Comparison of ENCODE assay signal across 8 cellular contexts in the genomic region with DNA sequence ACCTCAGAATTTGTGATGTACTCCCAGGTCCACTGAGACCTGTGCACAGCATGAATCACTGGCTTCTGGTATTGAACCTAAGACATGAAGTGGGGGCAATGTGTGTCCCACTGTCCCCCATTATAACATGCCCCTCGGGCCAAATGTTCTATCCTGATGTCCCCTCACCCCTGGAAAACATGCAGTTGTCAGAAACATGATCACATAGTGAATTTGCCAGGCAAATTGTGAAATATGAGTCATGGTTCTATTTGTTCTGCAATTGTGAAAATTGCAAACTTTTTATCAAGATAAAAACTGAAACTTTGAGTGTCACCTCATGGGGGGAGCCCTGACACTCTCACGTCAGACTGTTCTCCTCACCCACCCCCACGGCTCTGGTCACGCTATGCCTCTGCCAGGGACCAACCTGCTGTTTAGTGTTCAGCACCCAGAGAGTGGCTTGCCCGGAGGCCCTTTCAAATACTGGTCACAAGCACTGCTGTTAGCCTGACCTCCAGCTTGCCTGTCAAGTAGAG.
DNase-seq lines count a peak whose midpoint lies in the region; ATAC-seq and TF ChIP-seq lines count a peak whose summit lies in the region.

No MANE protein-coding gene starts in this region.

- H3K9me3 Mint-ChIP-seq in activated naive CD4-positive, alpha-beta T cell treated with anti-CD3 and anti-CD28 coated beads, Interleukin-2, amount 50 U/mL, for 24 hours = no peaks in the 10 kb centered on the region

- peaks cover 38% of the 10 kb centered on the region for H3K4me1 Mint-ChIP-seq in activated naive CD4-positive, alpha-beta T cell treated with anti-CD3 and anti-CD28 coated beads, Interleukin-2, amount 50 U/mL, for 24 hours

- H3K27me3 Mint-ChIP-seq in activated naive CD4-positive, alpha-beta T cell treated with anti-CD3 and anti-CD28 coated beads, Interleukin-2, amount 50 U/mL, for 24 hours = no peaks in the 10 kb centered on the region

- no peak overlapping the region for H3K4me3 ChIP-seq in thyroid gland (replicated peaks in 1 of 3)

- H3K9me3 ChIP-seq in thyroid gland = no peaks in the 10 kb centered on the region

- H3K4me3 Mint-ChIP-seq in activated naive CD4-positive, alpha-beta T cell treated with anti-CD3 and anti-CD28 coated beads, Interleukin-2, amount 50 U/mL, for 24 hours = peak overlapping the region; percentile 49

- DNase-seq in HCEC 1CT (peak; percentile 47), NCI-H526 treated with DMSO at 0.1 percent for 48 hours (lab: John Stamatoyannopoulos, UW) (peak; percentile 78), thyroid gland (no peak), erythroblast (lab: John Stamatoyannopoulos, UW) (no peak), left ventricle myocardium superior (no peak)
- DNase-seq in stimulated activated CD4-positive, alpha-beta T cell treated with anti-CD3 and anti-CD28 coated beads, Interleukin-4, amount 100 ng/mL, for 48 hours (ENCODE audit: low read depth in 2 of 2) = peak; percentile 83 to 94

- intact Hi-C loops in thyroid gland (cut with DNase I) = loop anchor here (10.0 kb wide), 2 partner anchors 286 to 1236 kb away; no protein-coding TSS in a partner anchor
- intact Hi-C loops in left ventricle myocardium superior (cut with micrococcal nuclease) = loop anchor here (10.0 kb wide), 2 partner anchors 286 to 1056 kb away; no protein-coding TSS in a partner anchor

- no peaks in the 10 kb centered on the region for H3K36me3 Mint-ChIP-seq in activated naive CD4-positive, alpha-beta T cell treated with anti-CD3 and anti-CD28 coated beads, Interleukin-2, amount 50 U/mL, for 24 hours

- no peak for TF ChIP-seq CTCF in thyroid gland (IDR thresholded peaks at IDR 0.05)

- no peaks in the 10 kb centered on the region for H3K27me3 ChIP-seq in thyroid gland

- 78 to 83% methylated on average over 5 of the region's 5 CpGs for WGBS in thyroid gland, 2 donors

- peak overlapping the region; percentile 93 for H3K27ac Mint-ChIP-seq in activated naive CD4-positive, alpha-beta T cell treated with anti-CD3 and anti-CD28 coated beads, Interleukin-2, amount 50 U/mL, for 24 hours

- H3K36me3 ChIP-seq in thyroid gland = no peaks in the 10 kb centered on the region

- ATAC-seq in GM18502 (IDR thresholded peaks at IDR 0.05; ENCODE audit: poor library complexity, unreplicated experiment) = peak; percentile 69
- ATAC-seq in left ventricle myocardium superior = no peak

- TF ChIP-seq POLR2A in thyroid gland (IDR thresholded peaks at IDR 0.05) (no peak), erythroblast (IDR thresholded peaks at IDR 0.05; ENCODE audit: low read length) (no peak)

- no peaks in the 10 kb centered on the region for H3K4me1 ChIP-seq in thyroid gland

- no peak overlapping the region for H3K27ac ChIP-seq in thyroid gland

Comparison
In these comparisons a context has a peak if more than half of its experiments do, and no peak if none do; other contexts are left out.
1. DNase-seq: peak in HCEC 1CT (single experiment), NCI-H526 treated with DMSO at 0.1 percent for 48 hours (single experiment) and stimulated activated CD4-positive, alpha-beta T cell treated with anti-CD3 and anti-CD28 coated beads, Interleukin-4, amount 100 ng/mL, for 48 hours (2 of 2); none in thyroid gland (0 of 2), erythroblast (0 of 2) and left ventricle myocardium superior (single experiment).